1 cellular context compared by ENCODE assay signal in genomic region chr1:53314096-53314495, GRCh38.
TF ChIP-seq lines count a peak whose summit lies in the region.

No MANE protein-coding gene starts in this region.

TF ChIP-seq in K562, 482 proteins besides CTCF, POLR2A, EP300 and RAD21:
- TF ChIP-seq TEAD1 (CRISPR knock-in tag; IDR thresholded peaks at IDR 0.05) (no peak), WHSC1 (IDR thresholded peaks at IDR 0.05; ENCODE audit: low read length) (no peak), SP2 (IDR thresholded peaks at IDR 0.05; ENCODE audit: extremely low read depth, low read depth, low read length, poor library complexity, severe bottlenecking) (no peak), CTBP1 (IDR thresholded peaks at IDR 0.05; ENCODE audit: borderline replicate concordance) (no peak), TAL1 (IDR thresholded peaks at IDR 0.05) (no peak)
- TF ChIP-seq, protein P1, sequence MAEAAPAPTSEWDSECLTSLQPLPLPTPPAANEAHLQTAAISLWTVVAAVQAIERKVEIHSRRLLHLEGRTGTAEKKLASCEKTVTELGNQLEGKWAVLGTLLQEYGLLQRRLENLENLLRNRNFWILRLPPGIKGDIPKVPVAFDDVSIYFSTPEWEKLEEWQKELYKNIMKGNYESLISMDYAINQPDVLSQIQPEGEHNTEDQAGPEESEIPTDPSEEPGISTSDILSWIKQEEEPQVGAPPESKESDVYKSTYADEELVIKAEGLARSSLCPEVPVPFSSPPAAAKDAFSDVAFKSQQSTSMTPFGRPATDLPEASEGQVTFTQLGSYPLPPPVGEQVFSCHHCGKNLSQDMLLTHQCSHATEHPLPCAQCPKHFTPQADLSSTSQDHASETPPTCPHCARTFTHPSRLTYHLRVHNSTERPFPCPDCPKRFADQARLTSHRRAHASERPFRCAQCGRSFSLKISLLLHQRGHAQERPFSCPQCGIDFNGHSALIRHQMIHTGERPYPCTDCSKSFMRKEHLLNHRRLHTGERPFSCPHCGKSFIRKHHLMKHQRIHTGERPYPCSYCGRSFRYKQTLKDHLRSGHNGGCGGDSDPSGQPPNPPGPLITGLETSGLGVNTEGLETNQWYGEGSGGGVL (CRISPR knock-in tag; IDR thresholded peaks at IDR 0.05), result no peak
